ENCODE assay signal across 8 cellular contexts in the genomic region with DNA sequence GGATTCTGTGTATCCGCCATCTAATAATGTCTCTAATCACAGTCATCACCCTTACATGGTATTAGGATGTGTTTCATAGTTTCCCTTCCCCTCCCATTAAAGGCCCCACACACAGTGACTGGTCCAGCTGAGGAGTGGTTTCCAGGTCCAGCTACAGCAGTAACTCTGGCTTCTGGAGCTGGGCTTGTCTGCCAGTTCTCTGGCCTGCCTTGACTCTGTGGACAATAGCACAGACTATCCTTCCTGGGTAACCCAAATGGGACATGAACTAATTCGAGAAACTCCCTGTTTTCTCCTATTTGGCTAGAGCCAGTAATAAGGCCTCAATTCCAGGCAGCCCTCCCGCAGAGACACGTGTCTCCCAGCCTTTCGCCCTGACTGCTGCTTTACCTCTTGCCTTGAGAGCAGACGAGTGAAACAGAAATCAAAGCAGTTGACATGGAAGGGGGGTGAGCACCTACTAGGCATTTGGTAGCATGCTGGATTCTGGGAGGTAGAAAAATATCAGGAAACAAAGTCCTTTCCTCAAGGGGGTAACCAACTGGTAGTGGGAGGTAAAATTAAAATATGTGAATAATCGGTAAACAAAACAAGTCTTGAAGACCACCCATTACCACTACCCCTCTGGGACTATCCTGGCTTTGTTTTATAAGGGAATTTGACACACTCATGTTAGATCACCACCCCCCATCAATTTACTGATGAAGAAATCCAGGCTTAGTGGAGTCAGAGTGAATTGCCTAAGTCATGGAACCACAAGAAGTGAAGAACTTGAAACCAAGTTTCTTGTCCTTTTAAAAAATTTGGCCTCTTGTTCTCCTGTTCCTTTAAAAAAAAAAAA.
DNase-seq lines count a peak whose midpoint lies in the region; ATAC-seq and TF ChIP-seq lines count a peak whose summit lies in the region.

No MANE protein-coding gene starts in this region.

- peaks cover 9% of the 10 kb centered on the region for H3K36me3 Mint-ChIP-seq in central memory CD8-positive, alpha-beta T cell (ENCODE audit: insufficient read depth)
- H3K36me3 Mint-ChIP-seq in stimulated activated effector memory CD8-positive, alpha-beta T cell treated with anti-CD3 and anti-CD28 coated beads, Interleukin-12 subunit alpha, Interleukin-12 subunit beta, amount 100 ng/mL, for 72 hours: peaks cover 6% of the 10 kb centered on the region

- peaks cover 9% of the 10 kb centered on the region for H3F3A ChIP-seq in DOHH2 (ENCODE audit: control insufficient read depth, insufficient read depth)

- peak overlapping the region; percentile 95 for H3K27ac ChIP-seq in DOHH2 (ENCODE audit: low read depth, low read length)
- H3K27ac ChIP-seq in layer of hippocampus (ENCODE audit: low read depth, low read length): peak overlapping the region; percentile 88

- H3K79me2 ChIP-seq in DOHH2 (ENCODE audit: control insufficient read depth, low read length): peaks cover 47% of the 10 kb centered on the region

- H3K27ac Mint-ChIP-seq in central memory CD8-positive, alpha-beta T cell (ENCODE audit: low read depth): peak overlapping the region; percentile 92
- peak overlapping the region; percentile 99 for H3K27ac Mint-ChIP-seq in stimulated activated effector memory CD8-positive, alpha-beta T cell treated with anti-CD3 and anti-CD28 coated beads, Interleukin-12 subunit alpha, Interleukin-12 subunit beta, amount 100 ng/mL, for 72 hours

- peaks cover 24% of the 10 kb centered on the region for H3K4me1 Mint-ChIP-seq in central memory CD8-positive, alpha-beta T cell
- H3K4me1 Mint-ChIP-seq in stimulated activated effector memory CD8-positive, alpha-beta T cell treated with anti-CD3 and anti-CD28 coated beads, Interleukin-12 subunit alpha, Interleukin-12 subunit beta, amount 100 ng/mL, for 72 hours: peaks cover 55% of the 10 kb centered on the region

- H4K20me1 ChIP-seq in DOHH2 (ENCODE audit: control insufficient read depth, insufficient read depth, low read depth, low read length): no peaks in the 10 kb centered on the region

- H3K36me3 ChIP-seq in DOHH2 (ENCODE audit: control insufficient read depth, low read length): peaks cover 47% of the 10 kb centered on the region

- no peaks in the 10 kb centered on the region for H3K27me3 Mint-ChIP-seq in central memory CD8-positive, alpha-beta T cell

- H3K4me2 ChIP-seq in DOHH2 (ENCODE audit: low read length): peak overlapping the region; percentile 96

- no peaks in the 10 kb centered on the region for H3K9me2 ChIP-seq in DOHH2 (replicated peaks; ENCODE audit: control insufficient read depth, low read length)

- H3K9me3 Mint-ChIP-seq in central memory CD8-positive, alpha-beta T cell: no peaks in the 10 kb centered on the region
- no peaks in the 10 kb centered on the region for H3K9me3 Mint-ChIP-seq in stimulated activated effector memory CD8-positive, alpha-beta T cell treated with anti-CD3 and anti-CD28 coated beads, Interleukin-12 subunit alpha, Interleukin-12 subunit beta, amount 100 ng/mL, for 72 hours

- no peaks in the 10 kb centered on the region for H3K27me3 ChIP-seq in DOHH2 (ENCODE audit: control insufficient read depth, low read length)
- no peaks in the 10 kb centered on the region for H3K27me3 ChIP-seq in layer of hippocampus (ENCODE audit: control insufficient read depth, insufficient read depth, low read length)

- H3K4me1 ChIP-seq in DOHH2 (ENCODE audit: control insufficient read depth, low read length): peaks cover 41% of the 10 kb centered on the region

- DNase-seq in NAMALWA (ENCODE audit: low spot score) (peak; percentile 9), DMS114 treated with DMSO at 0.1 percent for 48 hours (lab: John Stamatoyannopoulos, UW; ENCODE audit: unreplicated experiment) (no peak), T-helper 9 cell (no peak)
- no peak for DNase-seq in central memory CD8-positive, alpha-beta T cell (ENCODE audit: low spot score in 2 of 2)
- no peak for DNase-seq in stimulated activated effector memory CD8-positive, alpha-beta T cell treated with anti-CD3 and anti-CD28 coated beads, Interleukin-12 subunit alpha, Interleukin-12 subunit beta, amount 100 ng/mL, for 72 hours (ENCODE audit: low spot score in 2 of 2)

- no peak for ATAC-seq in central memory CD8-positive, alpha-beta T cell (replicated peaks; ENCODE audit: extremely low read depth, poor library complexity, severe bottlenecking)
- ATAC-seq in stimulated activated effector memory CD8-positive, alpha-beta T cell treated with anti-CD3 and anti-CD28 coated beads, Interleukin-12 subunit alpha, Interleukin-12 subunit beta, amount 100 ng/mL, for 72 hours: no peak
- ATAC-seq in GM19023 (IDR thresholded peaks at IDR 0.05; ENCODE audit: unreplicated experiment): no peak

- H3K9me3 ChIP-seq in DOHH2 (ENCODE audit: control insufficient read depth, insufficient read depth, low read length): no peaks in the 10 kb centered on the region

- H3K4me3 Mint-ChIP-seq in central memory CD8-positive, alpha-beta T cell: peak overlapping the region; percentile 88
- peak overlapping the region; percentile 89 for H3K4me3 Mint-ChIP-seq in stimulated activated effector memory CD8-positive, alpha-beta T cell treated with anti-CD3 and anti-CD28 coated beads, Interleukin-12 subunit alpha, Interleukin-12 subunit beta, amount 100 ng/mL, for 72 hours

- no peak for TF ChIP-seq CTCF in DOHH2 (IDR thresholded peaks at IDR 0.05; ENCODE audit: low read depth, low read length, poor library complexity, severe bottlenecking)

- peak overlapping the region; percentile 89 for H3K4me3 ChIP-seq in DOHH2 (ENCODE audit: low read length)
